Comparison of ENCODE assay signal across 8 cellular contexts in genomic region chr1:36160949-36161485, GRCh38. TPM values are rescaled to one million over a fixed set of nuclear protein-coding genes. Genes with fewer than 3 reads are reported as not detected.
A peak's percentile ranks its signal among the peaks of the same experiment; 100 is the strongest.
DNase-seq lines count a peak whose midpoint lies in the region; ATAC-seq and TF ChIP-seq lines count a peak whose summit lies in the region.

No MANE protein-coding gene starts in this region.

- no peaks in the 10 kb centered on the region for H3K27me3 Mint-ChIP-seq in activated B cell treated with CpG ODN at 0.5 μM for 24 hours

- H3K27me3 ChIP-seq in GM06990 (replicated peaks; ENCODE audit: control insufficient read depth, insufficient read depth, low read length): no peaks in the 10 kb centered on the region

- no peaks in the 10 kb centered on the region; the same call in none of the 2 replicates for H3K36me3 ChIP-seq in GM06990 (ENCODE audit: control insufficient read depth, insufficient read depth, low read length)

- peak overlapping the region; percentile 65 for H3K4me3 Mint-ChIP-seq in activated B cell treated with CpG ODN at 0.5 μM for 24 hours

- CTCF ChIA-PET in activated B cell treated with CpG ODN at 0.5 μM for 24 hours (lab: Charles Lee): interaction anchor here (1.0 to 6.6 kb wide), 6 partner anchors 9 to 122 kb away, joined by 3 to 48 read pairs (median 3); partner anchors contain the start of genes THRAP3 and TRAPPC3

- TF ChIP-seq CTCF in GM06990 (IDR thresholded peaks at IDR 0.05; ENCODE audit: insufficient read depth, low read length, poor library complexity, severe bottlenecking) (peak; percentile 52), activated B cell treated with CpG ODN at 0.5 μM for 24 hours (IDR thresholded peaks at IDR 0.05) (no peak)

- H3K4me3 ChIP-seq in GM06990 (replicated peaks; ENCODE audit: low read depth, low read length): peak overlapping the region; percentile 62

- peak overlapping the region; percentile 96 for H3K27ac ChIP-seq in cingulate gyrus (ENCODE audit: low read depth, low read length)

- H3K36me3 Mint-ChIP-seq in activated B cell treated with CpG ODN at 0.5 μM for 24 hours (ENCODE audit: low read depth): peaks cover 8% of the 10 kb centered on the region

- ATAC-seq in activated B cell treated with CpG ODN at 0.5 μM for 24 hours (ENCODE audit: low read depth): no peak

- H3K27ac Mint-ChIP-seq in activated B cell treated with CpG ODN at 0.5 μM for 24 hours: peak overlapping the region; percentile 92

- peaks cover 69% of the 10 kb centered on the region for H3K4me1 Mint-ChIP-seq in activated B cell treated with CpG ODN at 0.5 μM for 24 hours

- H3K9me3 Mint-ChIP-seq in activated B cell treated with CpG ODN at 0.5 μM for 24 hours: no peaks in the 10 kb centered on the region

- DNase-seq in GM06990 (ENCODE audit: extremely low read depth, insufficient read length) (peak; percentile 79), Kasumi-1 (lab: John Stamatoyannopoulos, UW) (peak; percentile 70 to 72), activated B cell treated with CpG ODN at 0.5 μM for 24 hours (no peak), left kidney (ENCODE audit: low read depth, low spot score) (peak; percentile 79), NCI-H1417 (lab: John Stamatoyannopoulos, UW) (no peak), NCI-H446 treated with DMSO at 0.1 percent for 48 hours (lab: John Stamatoyannopoulos, UW) (no peak)
- peak; percentile 45 for DNase-seq in stimulated activated CD4-positive, alpha-beta T cell treated with anti-CD3 and anti-CD28 coated beads, Interleukin-4, amount 100 ng/mL, for 1 hour

- intact Hi-C loops in activated B cell treated with CpG ODN at 0.5 μM for 24 hours (cut with micrococcal nuclease): no loop called here

- POLR2A ChIA-PET in activated B cell treated with CpG ODN at 0.5 μM for 24 hours (lab: Charles Lee): interaction anchor here (0.9 to 4.7 kb wide), 5 partner anchors 10 to 226 kb away, joined by 4 to 95 read pairs (median 8); partner anchors contain the start of genes THRAP3 and TRAPPC3

RNA-seq across cellular contexts. Expression of gene MAP7D1, which starts 5.1 kb away (rescaled TPM):
- total RNA-seq in activated B cell treated with CpG ODN at 0.5 μM for 24 hours: 56.5 and 59.9 TPM in 2 replicates

RNA-seq across cellular contexts. Expression of gene TRAPPC3, which starts 11.7 kb away (rescaled TPM):
- 45.3 and 48.5 TPM in 2 replicates for total RNA-seq in activated B cell treated with CpG ODN at 0.5 μM for 24 hours

RNA-seq across cellular contexts. Expression of gene COL8A2, which starts 36.0 kb away (rescaled TPM):
- total RNA-seq in activated B cell treated with CpG ODN at 0.5 μM for 24 hours: 0.24 and 0.64 TPM in 2 replicates

Comparison
In these comparisons a context has a peak if more than half of its experiments do, and no peak if none do; other contexts are left out.
1. DNase-seq: peak in GM06990 (single experiment), Kasumi-1 (2 of 2), left kidney (single experiment) and stimulated activated CD4-positive, alpha-beta T cell treated with anti-CD3 and anti-CD28 coated beads, Interleukin-4, amount 100 ng/mL, for 1 hour (single experiment); none in activated B cell treated with CpG ODN at 0.5 μM for 24 hours (single experiment), NCI-H1417 (0 of 3) and NCI-H446 treated with DMSO at 0.1 percent for 48 hours (single experiment).